In genomic region chr4:24805036-24805435, GRCh38 we compare ENCODE assay signal across 19 cellular contexts. TPM values are rescaled to one million over a fixed set of nuclear protein-coding genes. Genes with fewer than 3 reads are reported as not detected.
DNase-seq lines count a peak whose midpoint lies in the region; ATAC-seq, FAIRE-seq and TF ChIP-seq lines count a peak whose summit lies in the region.
"Had no signal": no experiment of that assay in that cellular context is flagged by ENCODE, and none has a peak within 500 bp of the region (broad histone marks: within the 10 kb centered on the region; RNA-seq: fewer than 3 reads in every experiment).

No MANE protein-coding gene starts in this region.

- FAIRE-seq in HepG2 (lab: Jason Lieb, UNC): no peak
- FAIRE-seq: astrocyte, endometrium, GM18507 had no signal

- no peaks in the 10 kb centered on the region for H3K9me3 Mint-ChIP-seq in WTC11

- H3K27ac ChIP-seq in C4-2B: peak overlapping the region; percentile 97
- no peak overlapping the region for H3K27ac ChIP-seq in caudate nucleus (ENCODE audit: low read depth, low read length)
- no peak overlapping the region for H3K27ac ChIP-seq in HepG2 (ENCODE audit: extremely low read length, insufficient read depth, low read length)
- H3K27ac ChIP-seq: GM23248 had no signal

- H2AFZ ChIP-seq in HepG2 (ENCODE audit: low read length): no peak overlapping the region
- H2AFZ ChIP-seq: GM23248 had no signal

- DNase-seq in NCI-H1417 treated with DMSO at 0.1 percent for 48 hours (lab: John Stamatoyannopoulos, UW) (peak; percentile 18), WTC11 (ENCODE audit: low spot score) (no peak), left kidney (ENCODE audit: low read depth, low spot score) (peak; percentile 34), left lobe of liver (ENCODE audit: low spot score) (no peak), caudate nucleus (lab: John Stamatoyannopoulos, UW) (no peak), HepG2 (ENCODE audit: low spot score) (no peak)
- DNase-seq in activated effector memory CD4-positive, alpha-beta T cell treated with Interleukin-2 at 50 U/mL for 16 hours: no peak
- DNase-seq: activated CD4-positive, alpha-beta T cell treated with anti-CD3 and anti-CD28 coated beads, Interleukin-2, amount 50 U/mL, for 48 hours; activated naive CD4-positive, alpha-beta T cell treated with anti-CD3 and anti-CD28 coated beads, Interleukin-2, amount 50 U/mL, for 16 hours; activated T-cell treated with anti-CD3 and anti-CD28 coated beads, Interleukin-2, amount 50 U/mL, for 1 hour; EL; GM23248; stimulated activated CD4-positive, alpha-beta T cell treated with anti-CD3 and anti-CD28 coated beads, Interleukin-12 subunit alpha, Interleukin-12 subunit beta, amount 100 ng/mL, for 4 hours; transverse colon had no signal

- H3K27me3 ChIP-seq in HepG2 (ENCODE audit: control insufficient read depth in 1 of 2, insufficient read depth in 2 of 2, low read length in 2 of 2): peaks cover 0 to 24% of the 10 kb centered on the region in 2 experiments; a peak in 2 of 5 replicates

- no peaks in the 10 kb centered on the region for H3K9me3 ChIP-seq in HepG2 (ENCODE audit: low read length)
- H3K9me3 ChIP-seq: transverse colon had no signal

- H3K4me3 Mint-ChIP-seq in WTC11: no peak overlapping the region

- peak overlapping the region; percentile 60; the same call in 1 of the 2 replicates for H3K27ac Mint-ChIP-seq in WTC11

- POLR2A ChIA-PET in WTC11 (lab: Charles Lee) (no interaction called here), HepG2 (lab: Yijun Ruan, JAX) (no interaction called here)

- ATAC-seq in WTC11 (no peak), left lobe of liver (no peak), HepG2 (no peak)

- intact Hi-C loops in HepG2 (cut with micrococcal nuclease; ENCODE audit: unreplicated experiment): no loop called here

- in situ Hi-C loops in HepG2 (cut with HindIII; ENCODE audit: extremely low pct_ligation_motif_present, low pct_unique_long_range_greater_than_20kb): no loop called here

- BruUV-seq in HepG2 (replicated peaks; lab: Mats Ljungman, UMichigan): no TSS peak

- no peak for TF ChIP-seq RAD21 in HepG2 (CRISPR knock-in tag; IDR thresholded peaks at IDR 0.05)

- H3K4me1 ChIP-seq in HepG2 (ENCODE audit: insufficient read depth, low read length): no peaks in the 10 kb centered on the region

- no peak overlapping the region for H3K4me2 ChIP-seq in HepG2 (ENCODE audit: low read depth, low read length)

- no peaks in the 10 kb centered on the region for H3K36me3 ChIP-seq in HepG2 (replicated peaks in 1 of 2; ENCODE audit: control insufficient read depth in 1 of 2, insufficient read depth in 2 of 2, low read length in 2 of 2)
- H3K36me3 ChIP-seq: transverse colon had no signal

- peaks cover 22% of the 10 kb centered on the region for H3K27me3 Mint-ChIP-seq in WTC11 (ENCODE audit: low read depth)

- WGBS in HepG2 (ENCODE audit: low lambda C conversion rate): 3% methylated on average over 5 of the region's 5 CpGs

- TF ChIP-seq POLR2A in HepG2 (IDR thresholded peaks at IDR 0.05; ENCODE audit: insufficient read depth in 1 of 2, low read depth in 2 of 2, low read length in 2 of 2): no peak

- H3K9ac ChIP-seq in HepG2 (ENCODE audit: insufficient read depth, low read depth, low read length): no peak overlapping the region
- H3K9ac ChIP-seq: GM23248 had no signal

- TF ChIP-seq CTCF in C4-2B (conservative IDR thresholded peaks at IDR 0.05) (no peak), WTC11 (IDR thresholded peaks at IDR 0.05) (no peak), HepG2 (CRISPR knock-in tag; IDR thresholded peaks at IDR 0.05) (no peak)

- no peak overlapping the region for H3K4me3 ChIP-seq in HepG2 (replicated peaks in 1 of 3; ENCODE audit: insufficient read depth in 1 of 3, low read depth in 2 of 3, low read length in 3 of 3)
- H3K4me3 ChIP-seq: GM23248, transverse colon had no signal

- H3K79me2 ChIP-seq in HepG2 (ENCODE audit: insufficient read depth, low read length): no peaks in the 10 kb centered on the region

- CTCF ChIA-PET in WTC11 (lab: Charles Lee) (no interaction called here), HepG2 (lab: Yijun Ruan, JAX; ENCODE audit: low intra/inter-chr PET ratio, low total read pairs) (no interaction called here)

- TF ChIP-seq EP300 in HepG2 (IDR thresholded peaks at IDR 0.05; ENCODE audit: low read depth in 2 of 2, low read length in 2 of 2): no peak
- TF ChIP-seq EP300 in HepG2 (CRISPR knock-in tag; IDR thresholded peaks at IDR 0.05; ENCODE audit: borderline replicate concordance): no peak

- H3K4me1 Mint-ChIP-seq in WTC11: peaks cover 43% of the 10 kb centered on the region

- H3K36me3 Mint-ChIP-seq in WTC11: no peaks in the 10 kb centered on the region

- no peaks in the 10 kb centered on the region for H4K20me1 ChIP-seq in HepG2 (ENCODE audit: insufficient read depth, low read length)

TF ChIP-seq in WTC11, 78 proteins besides CTCF, POLR2A, EP300 and RAD21:
- TF ChIP-seq GABPB1 (CRISPR knock-in tag; IDR thresholded peaks at IDR 0.05) (no peak), NFE2L1 (CRISPR knock-in tag; IDR thresholded peaks at IDR 0.05) (no peak), ZNF396 (CRISPR knock-in tag; IDR thresholded peaks at IDR 0.05; ENCODE audit: borderline replicate concordance) (no peak), MYBL2 (CRISPR knock-in tag; IDR thresholded peaks at IDR 0.05) (no peak), NFYB (CRISPR knock-in tag; conservative IDR thresholded peaks at IDR 0.05; ENCODE audit: low read depth) (no peak)
- TF ChIP-seq, protein P1, sequence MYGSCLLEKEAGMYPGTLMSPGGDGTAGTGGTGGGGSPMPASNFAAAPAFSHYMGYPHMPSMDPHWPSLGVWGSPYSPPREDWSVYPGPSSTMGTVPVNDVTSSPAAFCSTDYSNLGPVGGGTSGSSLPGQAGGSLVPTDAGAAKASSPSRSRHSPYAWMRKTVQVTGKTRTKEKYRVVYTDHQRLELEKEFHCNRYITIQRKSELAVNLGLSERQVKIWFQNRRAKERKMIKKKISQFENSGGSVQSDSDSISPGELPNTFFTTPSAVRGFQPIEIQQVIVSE (CRISPR knock-in tag; IDR thresholded peaks at IDR 0.05; ENCODE audit: borderline replicate concordance): no peak

TF ChIP-seq in HepG2, 621 proteins besides CTCF, POLR2A, EP300 and RAD21 (continues in another document):
- TF ChIP-seq BORCS8-MEF2B (CRISPR knock-in tag; IDR thresholded peaks at IDR 0.05) (no peak), ZNF557 (CRISPR knock-in tag; IDR thresholded peaks at IDR 0.05) (no peak), RFXANK (CRISPR knock-in tag; IDR thresholded peaks at IDR 0.05) (no peak), ZNF232 (CRISPR knock-in tag; IDR thresholded peaks at IDR 0.05; ENCODE audit: borderline replicate concordance) (no peak), FOXM1 (CRISPR knock-in tag; IDR thresholded peaks at IDR 0.05) (no peak), ZNF121 (CRISPR knock-in tag; IDR thresholded peaks at IDR 0.05) (no peak)
- TF ChIP-seq, protein P2, sequence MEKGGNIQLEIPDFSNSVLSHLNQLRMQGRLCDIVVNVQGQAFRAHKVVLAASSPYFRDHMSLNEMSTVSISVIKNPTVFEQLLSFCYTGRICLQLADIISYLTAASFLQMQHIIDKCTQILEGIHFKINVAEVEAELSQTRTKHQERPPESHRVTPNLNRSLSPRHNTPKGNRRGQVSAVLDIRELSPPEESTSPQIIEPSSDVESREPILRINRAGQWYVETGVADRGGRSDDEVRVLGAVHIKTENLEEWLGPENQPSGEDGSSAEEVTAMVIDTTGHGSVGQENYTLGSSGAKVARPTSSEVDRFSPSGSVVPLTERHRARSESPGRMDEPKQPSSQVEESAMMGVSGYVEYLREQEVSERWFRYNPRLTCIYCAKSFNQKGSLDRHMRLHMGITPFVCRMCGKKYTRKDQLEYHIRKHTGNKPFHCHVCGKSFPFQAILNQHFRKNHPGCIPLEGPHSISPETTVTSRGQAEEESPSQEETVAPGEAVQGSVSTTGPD (CRISPR knock-in tag; IDR thresholded peaks at IDR 0.05): no peak
- TF ChIP-seq, protein P3, sequence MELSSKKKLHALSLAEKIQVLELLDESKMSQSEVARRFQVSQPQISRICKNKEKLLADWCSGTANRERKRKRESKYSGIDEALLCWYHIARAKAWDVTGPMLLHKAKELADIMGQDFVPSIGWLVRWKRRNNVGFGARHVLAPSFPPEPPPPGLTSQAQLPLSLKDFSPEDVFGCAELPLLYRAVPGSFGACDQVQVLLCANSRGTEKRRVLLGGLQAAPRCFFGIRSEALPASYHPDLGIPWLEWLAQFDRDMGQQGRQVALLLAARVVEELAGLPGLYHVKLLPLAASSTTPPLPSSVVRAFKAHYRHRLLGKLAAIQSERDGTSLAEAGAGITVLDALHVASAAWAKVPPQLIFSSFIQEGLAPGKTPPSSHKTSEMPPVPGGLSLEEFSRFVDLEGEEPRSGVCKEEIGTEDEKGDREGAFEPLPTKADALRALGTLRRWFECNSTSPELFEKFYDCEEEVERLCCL (CRISPR knock-in tag; IDR thresholded peaks at IDR 0.05; ENCODE audit: borderline replicate concordance): no peak

RNA-seq across cellular contexts. Expression of gene SOD3, which starts 9.7 kb away (rescaled TPM):
- total RNA-seq in WTC11 (2021): 4.1 to 8.2 TPM (median 8.0 TPM) in 3 replicates
- total RNA-seq in left lobe of liver: 2.9 TPM
- total RNA-seq in HepG2 (2016; rRNA removed; fragmentation: Illumina TruSeq; extraction: Trizol): not detected in 2 replicates
- total RNA-seq in HepG2 (2016; cell fraction: cytosol; rRNA removed; fragmentation: Illumina TruSeq; extraction: Trizol; ENCODE audit: low read depth): not detected in 2 replicates
- not detected in 2 replicates for total RNA-seq in HepG2 (2016; cell fraction: insoluble cytoplasmic fraction; rRNA removed; fragmentation: Illumina TruSeq; extraction: Trizol)
- total RNA-seq in HepG2 (2016; cell fraction: membrane; rRNA removed; fragmentation: Illumina TruSeq; extraction: Trizol): not detected in 2 replicates
- not detected in 2 replicates for total RNA-seq in HepG2 (2016; cell fraction: nucleus; rRNA removed; fragmentation: Illumina TruSeq; extraction: Trizol)
- 0.04 TPM in 1 of 2 replicates, not detected in the other for polyA plus RNA-seq in HepG2 (2011; rRNA removed)
- 0.13 and 0.20 TPM in 2 replicates for polyA plus RNA-seq in HepG2 (2011; cell fraction: cytosol; rRNA removed)
- 0.14 and 0.37 TPM in 2 replicates for polyA plus RNA-seq in HepG2 (2011; cell fraction: nucleus; rRNA removed)
- polyA plus RNA-seq in HepG2 (2012): 0.47 and 0.85 TPM in 2 replicates
- not detected in 2 replicates for polyA plus RNA-seq in HepG2 (2016; cell fraction: cytosol; fragmentation: Illumina TruSeq; extraction: Trizol; ENCODE audit: low read depth)
- not detected in 2 replicates for polyA plus RNA-seq in HepG2 (2016; cell fraction: insoluble cytoplasmic fraction; fragmentation: Illumina TruSeq; extraction: Trizol; ENCODE audit: low read depth)
- not detected in 2 replicates for polyA plus RNA-seq in HepG2 (2016; cell fraction: membrane; fragmentation: Illumina TruSeq; extraction: Trizol; ENCODE audit: low read depth)
- not detected in 2 replicates for polyA plus RNA-seq in HepG2 (2016; cell fraction: nucleus; fragmentation: Illumina TruSeq; extraction: Trizol; ENCODE audit: insufficient read depth, low read depth)
- polyA minus RNA-seq in HepG2 (2011; rRNA and poly(A)+ RNA removed; ENCODE audit: low replicate concordance): not detected in 2 replicates
- polyA minus RNA-seq in HepG2 (2011; cell fraction: cytosol; rRNA and poly(A)+ RNA removed): 0.53 TPM in 1 of 2 replicates, not detected in the other
- not detected in 2 replicates for polyA minus RNA-seq in HepG2 (2011; cell fraction: nucleus; rRNA and poly(A)+ RNA removed)
- polyA plus RNA-seq: neural cell had no signal

Comparison
In these comparisons a context has a peak if more than half of its experiments do, and no peak if none do; other contexts are left out.
1. DNase-seq: peak in NCI-H1417 treated with DMSO at 0.1 percent for 48 hours (single experiment) and left kidney (single experiment); none in WTC11 (single experiment), activated effector memory CD4-positive, alpha-beta T cell treated with Interleukin-2 at 50 U/mL for 16 hours (single experiment), left lobe of liver (single experiment), caudate nucleus (0 of 61) and HepG2 (single experiment).